20 cellular contexts compared by ENCODE assay signal in the genomic region with DNA sequence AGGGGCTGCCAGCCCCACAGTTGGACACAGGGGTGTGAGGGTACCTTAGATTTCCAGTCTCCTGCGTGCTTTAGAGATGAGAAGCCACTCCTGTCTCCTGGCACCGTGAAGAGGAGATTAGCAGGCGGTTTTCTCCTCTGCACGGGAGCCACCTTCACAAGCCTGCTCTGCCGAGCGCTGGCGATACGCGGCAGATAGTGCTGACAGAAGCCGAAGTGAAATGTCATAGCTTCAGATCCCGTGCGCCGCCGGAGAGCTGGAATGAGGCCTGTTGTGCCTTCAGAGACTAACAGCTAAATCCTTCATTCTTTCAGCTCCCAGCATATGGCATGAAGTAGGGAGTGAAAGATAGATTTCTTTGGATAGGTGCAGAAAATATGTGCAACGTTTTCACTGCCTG.
A peak's percentile ranks its signal among the peaks of the same experiment; 100 is the strongest.
DNase-seq lines count a peak whose midpoint lies in the region; TF ChIP-seq lines count a peak whose summit lies in the region.
"Had no signal": no experiment of that assay in that cellular context is flagged by ENCODE, and none has a peak within 500 bp of the region (broad histone marks: within the 10 kb centered on the region; RNA-seq: fewer than 3 reads in every experiment).

No MANE protein-coding gene starts in this region.

- no peaks in the 10 kb centered on the region for H3K79me2 ChIP-seq in osteoblast (ENCODE audit: insufficient read depth, low read length)

- H4K20me1 ChIP-seq in osteoblast (ENCODE audit: insufficient read depth, low read length): no peaks in the 10 kb centered on the region

- no peak for TF ChIP-seq CTCF in osteoblast (IDR thresholded peaks at IDR 0.05; ENCODE audit: extremely low read depth, low read depth, low read length)
- no peak for TF ChIP-seq CTCF in foreskin fibroblast (IDR thresholded peaks at IDR 0.05; ENCODE audit: low read depth, low read length)

- no peak overlapping the region for H2AFZ ChIP-seq in osteoblast (ENCODE audit: low read length)

- no peaks in the 10 kb centered on the region for H3K4me1 ChIP-seq in osteoblast (ENCODE audit: insufficient read depth, low read length)
- H3K4me1 ChIP-seq: A549 had no signal

- H3K4me3 ChIP-seq in osteoblast (ENCODE audit: insufficient read depth, low read length): no peak overlapping the region
- H3K4me3 ChIP-seq in foreskin fibroblast (ENCODE audit: low read depth in 1 of 2, low read length in 2 of 2): no peak overlapping the region
- H3K4me3 ChIP-seq: A549 had no signal

- no peaks in the 10 kb centered on the region for H3K9me3 ChIP-seq in osteoblast (ENCODE audit: low read depth, low read length)
- H3K9me3 ChIP-seq: A549, SK-N-SH had no signal

- no peaks in the 10 kb centered on the region for H3K27me3 ChIP-seq in osteoblast (ENCODE audit: insufficient read depth, low read length)

- no peaks in the 10 kb centered on the region for H3K36me3 ChIP-seq in osteoblast (ENCODE audit: insufficient read depth, low read length)

- H3K27ac ChIP-seq in angular gyrus (ENCODE audit: low read depth, low read length) (peak overlapping the region; percentile 22), osteoblast (ENCODE audit: low read depth, low read length) (no peak overlapping the region)
- H3K27ac ChIP-seq: A549, HL-60 had no signal

- peak; percentile 40 for DNase-seq in DMS79 treated with DMSO at 0.1 percent for 48 hours (lab: John Stamatoyannopoulos, UW)
- peak; percentile 16 for DNase-seq in inferior parietal cortex (ENCODE audit: extremely low spot score)
- peak; percentile 37 for DNase-seq in osteoblast (ENCODE audit: insufficient read length, low spot score, missing footprints)
- DNase-seq in NCI-H82 treated with DMSO at 0.1 percent for 48 hours (lab: John Stamatoyannopoulos, UW; ENCODE audit: unreplicated experiment): no peak
- no peak for DNase-seq in foreskin fibroblast
- no peak for DNase-seq in G401 (ENCODE audit: low spot score)
- DNase-seq in stimulated activated naive CD4-positive, alpha-beta T cell treated with Interleukin-2 at 50 U/mL for 16 hours (lab: John Stamatoyannopoulos, UW): no peak
- DNase-seq: H7, KBM-7, NCI-H1092, NCI-H1436, NCI-H187 treated with DMSO at 0.1 percent for 48 hours, NCI-H2107, NCI-H345, NCI-H774, SIG-M5, SK-N-SH had no signal

- H3K4me2 ChIP-seq in osteoblast (ENCODE audit: insufficient read depth, low read length): no peak overlapping the region
- H3K4me2 ChIP-seq: A549, SK-N-SH had no signal

- in situ Hi-C loops in G401 (cut with HindIII; ENCODE audit: low sequenced_read_pairs): no loop called here

Comparison
In these comparisons a context has a peak if more than half of its experiments do, and no peak if none do; other contexts are left out.
1. DNase-seq: peak in DMS79 treated with DMSO at 0.1 percent for 48 hours (single experiment), inferior parietal cortex (single experiment) and osteoblast (single experiment); none in NCI-H82 treated with DMSO at 0.1 percent for 48 hours (single experiment), foreskin fibroblast (0 of 2), G401 (single experiment) and stimulated activated naive CD4-positive, alpha-beta T cell treated with Interleukin-2 at 50 U/mL for 16 hours (single experiment).